8 cellular contexts compared by ENCODE assay signal in genomic region chr14:20343092-20343854, GRCh38. TPM values are rescaled to one million over a fixed set of nuclear protein-coding genes. Genes with fewer than 3 reads are reported as not detected.
DNase-seq lines count a peak whose midpoint lies in the region; ATAC-seq lines count a peak whose summit lies in the region.

Gene PARP2, plus strand, starts transcription at chr14:20343635. Its CDS starts 7 bp downstream, at chr14:20343642.

- DNase-seq in AG20443 (ENCODE audit: low spot score), result peak; percentile 99
- peak; percentile 100 for DNase-seq in NCI-H460 (ENCODE audit: extremely low read depth, low read depth)
- peak; percentile 88 for DNase-seq in activated CD4-positive, CD25-positive, alpha-beta regulatory T cell treated with anti-CD3 and anti-CD28 coated beads, Interleukin-2, amount 50 U/mL, for 72 hours
- peak; percentile 98 to 100 for DNase-seq in cerebellar nuclear complex (lab: John Stamatoyannopoulos, UW)
- DNase-seq in islet precursor cell, result peak; percentile 100
- peak; percentile 94 to 97 (median 95) for DNase-seq in stimulated activated CD4-positive, alpha-beta T cell treated with anti-CD3 and anti-CD28 coated beads, Interleukin-12 subunit alpha, Interleukin-12 subunit beta, amount 100 ng/mL, for 48 hours (ENCODE audit: low read depth in 2 of 3, low spot score in 1 of 3)

- ATAC-seq in GM19043 (IDR thresholded peaks at IDR 0.05; ENCODE audit: low read depth, unreplicated experiment), result peak; percentile 90
- peak; percentile 93 for ATAC-seq in HG03378 (IDR thresholded peaks at IDR 0.05; ENCODE audit: unreplicated experiment)

RNA-seq across cellular contexts. Expression of gene PARP2, which starts in this region (rescaled TPM):
- total RNA-seq in NCI-H460 (2014; rRNA removed; shearing (Covaris generic)), result 35.7 and 39.4 TPM in 2 replicates
- polyA plus RNA-seq in NCI-H460 (2014; cell fraction: nucleus; rRNA removed), result 50.2 and 54.9 TPM in 2 replicates

Comparison
In these comparisons a context has a peak if more than half of its experiments do, and no peak if none do; other contexts are left out.
1. Peak in every context shown above with its lines: DNase-seq and ATAC-seq.